In the genomic region with DNA sequence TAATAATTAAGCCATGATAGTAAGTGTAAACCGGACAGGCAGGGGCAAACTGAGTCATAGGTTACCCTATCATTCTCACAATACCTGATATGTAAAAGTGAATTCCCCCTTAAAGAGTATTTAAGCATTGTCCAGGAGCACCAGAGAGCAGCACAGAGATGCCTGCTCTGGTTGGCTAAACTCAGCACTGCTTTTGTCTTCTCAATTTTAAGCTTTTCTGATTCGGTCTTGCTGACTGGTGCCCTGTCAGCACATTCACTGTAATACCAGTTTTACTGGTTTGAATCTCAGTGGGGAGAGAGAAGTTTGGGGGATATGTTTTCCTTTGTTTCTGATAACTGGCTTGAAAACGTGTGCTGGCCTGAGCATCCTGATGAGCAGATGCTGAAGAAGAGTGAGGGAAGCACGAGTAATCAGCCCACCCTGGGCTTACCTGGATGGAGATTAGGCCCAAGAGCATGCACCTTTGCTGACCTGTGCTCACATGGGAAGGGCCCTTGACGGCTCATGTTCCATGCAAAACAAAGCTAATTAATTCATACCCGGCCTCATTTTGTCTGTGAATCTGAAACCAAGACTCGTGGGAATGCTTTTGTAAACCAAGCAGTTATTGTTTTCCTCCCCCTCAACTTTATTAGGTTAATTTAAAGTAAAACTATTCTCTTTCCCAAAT, we compare ENCODE assay signal across 1 cellular context.
TF ChIP-seq lines count a peak whose summit lies in the region.

No MANE protein-coding gene starts in this region.

TF ChIP-seq in GM23338, 12 proteins besides CTCF, POLR2A, EP300 and RAD21 (continued from another document):
- TF ChIP-seq JUNB (IDR thresholded peaks at IDR 0.05; ENCODE audit: unreplicated experiment), result no peak
